ENCODE assay signal across 17 cellular contexts in genomic region chr2:147500819-147501395, GRCh38.
"Had no signal": no experiment of that assay in that cellular context is flagged by ENCODE, and none has a peak within 500 bp of the region (broad histone marks: within the 10 kb centered on the region; RNA-seq: fewer than 3 reads in every experiment).

No MANE protein-coding gene starts in this region.

- H3K4me3 ChIP-seq: breast epithelium, neural progenitor cell, ovary, sigmoid colon, spleen, suprapubic skin had no signal

- DNase-seq: activated CD4-positive, alpha-beta T cell treated with anti-CD3 and anti-CD28 coated beads for 1 hour; activated gamma-delta T cell; aorta; cerebellar nuclear complex; effector memory CD4-positive, alpha-beta T cell; midbrain; ovary; sigmoid colon; spleen; SW 1271; T1000; trophoblast cell had no signal

- H3K27me3 Mint-ChIP-seq: stimulated activated naive CD8-positive, alpha-beta T cell treated with anti-CD3 and anti-CD28 coated beads, Interleukin-15, Interleukin-2, amounts not matched to agents 100 ng/mL and 50 ng/mL, for 24 hours had no signal

- H3K4me3 Mint-ChIP-seq: dendritic cell treated with granulocyte-macrophage colony-stimulating factor and Interleukin-4, amounts not matched to agents 40 ng/mL and 50 ng/mL, for 4 days; neural progenitor cell; stimulated activated naive CD8-positive, alpha-beta T cell treated with anti-CD3 and anti-CD28 coated beads, Interleukin-15, Interleukin-2, amounts not matched to agents 100 ng/mL and 50 ng/mL, for 24 hours had no signal

- H3K9me3 Mint-ChIP-seq: dendritic cell treated with granulocyte-macrophage colony-stimulating factor and Interleukin-4, amounts not matched to agents 40 ng/mL and 50 ng/mL, for 4 days; neural progenitor cell; stimulated activated naive CD8-positive, alpha-beta T cell treated with anti-CD3 and anti-CD28 coated beads, Interleukin-15, Interleukin-2, amounts not matched to agents 100 ng/mL and 50 ng/mL, for 24 hours had no signal

- H3K4me1 ChIP-seq: breast epithelium, neural progenitor cell, suprapubic skin had no signal

- H3K36me3 Mint-ChIP-seq: neural progenitor cell had no signal

- H3K4me1 Mint-ChIP-seq: neural progenitor cell had no signal

- H3K27me3 ChIP-seq: breast epithelium, neural progenitor cell, ovary, sigmoid colon, spleen, suprapubic skin had no signal

- H3K36me3 ChIP-seq: breast epithelium, neural progenitor cell, ovary, sigmoid colon, spleen, suprapubic skin had no signal

- H3K9me3 ChIP-seq: breast epithelium, ovary, sigmoid colon, spleen, suprapubic skin had no signal

- H3K27ac Mint-ChIP-seq: dendritic cell treated with granulocyte-macrophage colony-stimulating factor and Interleukin-4, amounts not matched to agents 40 ng/mL and 50 ng/mL, for 4 days; neural progenitor cell; stimulated activated naive CD8-positive, alpha-beta T cell treated with anti-CD3 and anti-CD28 coated beads, Interleukin-15, Interleukin-2, amounts not matched to agents 100 ng/mL and 50 ng/mL, for 24 hours had no signal

- H3K27ac ChIP-seq: breast epithelium, neural progenitor cell, ovary, sigmoid colon, suprapubic skin had no signal
